12 cellular contexts compared by ENCODE assay signal in the genomic region with DNA sequence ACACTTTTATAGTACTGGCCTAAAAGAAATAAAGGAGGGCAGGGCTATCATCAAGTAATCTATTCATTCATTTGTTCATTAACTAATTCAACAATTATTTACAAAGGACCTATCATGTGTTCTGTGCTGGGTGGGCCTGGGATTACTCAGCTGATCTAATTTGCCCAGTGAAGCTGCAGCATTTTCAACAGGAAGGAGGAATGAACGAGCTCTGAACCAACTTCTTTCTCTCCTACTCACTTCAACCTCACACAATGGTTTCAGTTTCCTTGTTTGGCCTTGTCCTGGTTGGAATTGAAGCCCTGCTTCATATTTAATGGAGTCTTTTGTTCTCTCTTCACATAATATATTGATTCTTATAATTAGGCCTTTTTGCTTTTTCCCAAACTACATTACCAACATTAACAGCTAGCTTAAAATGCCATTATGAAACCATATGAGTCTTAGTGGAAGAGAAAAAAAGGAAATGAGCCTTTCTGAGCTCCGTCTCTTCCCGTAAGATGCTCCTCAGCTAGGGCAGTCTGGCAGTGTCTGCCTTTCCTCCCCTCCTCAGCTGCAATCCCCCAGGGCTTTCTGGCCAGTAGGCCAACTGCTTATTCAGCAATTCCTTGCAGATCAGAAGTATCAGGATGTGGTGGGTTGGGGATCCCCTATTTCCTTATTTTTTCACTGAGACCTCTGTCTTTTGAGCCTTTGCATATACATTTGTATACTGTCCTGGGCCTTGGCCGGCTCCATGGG.
"Had no signal": no experiment of that assay in that cellular context is flagged by ENCODE, and none has a peak within 500 bp of the region (broad histone marks: within the 10 kb centered on the region; RNA-seq: fewer than 3 reads in every experiment).

No MANE protein-coding gene starts in this region.

- H3K36me3 ChIP-seq: breast epithelium, neutrophil, right atrium auricular region, uterus had no signal

- H3K9me3 ChIP-seq: neutrophil, uterus had no signal

- H3K4me3 ChIP-seq: breast epithelium, dorsolateral prefrontal cortex, right atrium auricular region, smooth muscle cell, uterus had no signal

- H3K27ac ChIP-seq: breast epithelium, dorsolateral prefrontal cortex, neutrophil, right atrium auricular region, uterus had no signal

- DNase-seq: activated CD4-positive, alpha-beta T cell treated with anti-CD3 and anti-CD28 coated beads for 1 hour; activated CD4-positive, alpha-beta T cell treated with anti-CD3 and anti-CD28 coated beads, Interleukin-2, amount 50 U/mL, for 48 hours; activated CD8-positive, alpha-beta memory T cell treated with anti-CD3 and anti-CD28 coated beads, Interleukin-2, amount 10 ng/mL, durations not matched to agents 7 days and 5 days; activated effector memory CD4-positive, alpha-beta T cell treated with Interleukin-2 at 50 U/mL for 16 hours; activated T-cell treated with anti-CD3 and anti-CD28 coated beads, Interleukin-2, amount 50 U/mL, for 24 hours; dorsolateral prefrontal cortex; posterior cingulate gyrus; uterus had no signal

- H3K4me1 ChIP-seq: breast epithelium, right atrium auricular region, uterus had no signal

- H3K27me3 ChIP-seq: breast epithelium, dorsolateral prefrontal cortex, neutrophil, right atrium auricular region, uterus had no signal
